In the genomic region with DNA sequence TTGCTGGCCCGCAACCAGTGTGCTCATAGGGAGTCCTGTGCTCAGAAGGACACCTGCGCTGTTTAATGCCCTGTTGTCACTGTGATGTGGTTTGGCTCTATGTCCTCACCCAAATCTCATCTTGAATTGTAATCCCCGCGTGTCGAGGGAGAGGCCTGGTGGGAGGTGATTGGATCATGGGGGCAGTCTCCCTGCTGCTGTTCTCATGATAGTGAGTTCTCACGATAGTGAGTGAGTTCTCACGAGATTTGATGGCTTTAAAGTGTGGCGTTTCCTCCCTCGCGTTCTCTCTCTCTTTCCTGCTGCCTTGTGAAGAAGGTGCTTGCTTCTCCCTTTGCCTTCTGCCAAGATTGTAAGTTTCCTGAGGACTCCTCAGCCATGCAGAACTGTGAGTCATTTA, we compare ENCODE assay signal across 23 cellular contexts.
DNase-seq lines count a peak whose midpoint lies in the region; ATAC-seq, FAIRE-seq and TF ChIP-seq lines count a peak whose summit lies in the region.
"Had no signal": no experiment of that assay in that cellular context is flagged by ENCODE, and none has a peak within 500 bp of the region (broad histone marks: within the 10 kb centered on the region; RNA-seq: fewer than 3 reads in every experiment).

No MANE protein-coding gene starts in this region.

- TF ChIP-seq POLR2A in HCT116 (IDR thresholded peaks at IDR 0.05; ENCODE audit: borderline replicate concordance, extremely low read depth, insufficient read depth, insufficient read length) (no peak), K562 (conservative IDR thresholded peaks at IDR 0.05) (no peak)

- H3K9me2 ChIP-seq in HCT116 (ENCODE audit: insufficient read depth): no peaks in the 10 kb centered on the region

- DNase-seq in DND-41 (peak; percentile 13), HCT116 (ENCODE audit: low read depth, low spot score) (no peak), K562 (ENCODE audit: extremely low read depth in 1 of 4, low spot score in 3 of 4) (peak in 1 of 4 experiments; percentile 20), neural progenitor cell (ENCODE audit: low spot score) (no peak), epidermal melanocyte (ENCODE audit: insufficient read length, low spot score) (no peak), NCI-H69 (lab: John Stamatoyannopoulos, UW) (no peak)
- DNase-seq: 8988T; ACHN; Caco-2; Calu3; CD4-positive, alpha-beta T cell; CD8-positive, alpha-beta T cell; DMS79 treated with DMSO at 0.1 percent for 48 hours; EL; GDM1 had no signal

- in situ Hi-C loops in K562 (cut with MboI): no loop called here

- H3K4me3 ChIP-seq in DND-41 (ENCODE audit: low read depth in 1 of 2, low read length in 2 of 2): no peak overlapping the region
- H3K4me3 ChIP-seq in HCT116 (replicated peaks in 1 of 2; ENCODE audit: low read depth in 1 of 2, low read length in 2 of 2): no peak overlapping the region
- H3K4me3 ChIP-seq in K562: no peak overlapping the region
- H3K4me3 ChIP-seq in neural progenitor cell: no peak overlapping the region
- H3K4me3 ChIP-seq: BLaER1 treated with 17β-estradiol and CSF1 and Interleukin-3, amounts not matched to agents 10 nM and 100 nM; GM12878 had no signal

- H3K9me1 ChIP-seq in K562 (ENCODE audit: control insufficient read depth, insufficient read depth, low read length): no peaks in the 10 kb centered on the region

- H3K9me3 ChIP-seq in DND-41 (ENCODE audit: insufficient read depth, low read length, severe bottlenecking) (peaks cover 2% of the 10 kb centered on the region), HCT116 (ENCODE audit: control insufficient read depth in 1 of 2, insufficient read depth in 1 of 2, low read depth in 1 of 2, low read length in 2 of 2) (0 out of 4 replicates have a peak, but pooled peaks cover 0 to 6% of the 10 kb centered on the region in 2 experiments), K562 (replicated peaks; ENCODE audit: control insufficient read depth, insufficient read depth, low read depth, low read length) (0 out of 2 replicates have a peak, but pooled peaks cover 2% of the 10 kb centered on the region), neural progenitor cell (ENCODE audit: low read depth) (no peaks in the 10 kb centered on the region)

- POLR2A ChIA-PET in HCT116 (lab: Charles Lee): no interaction called here
- POLR2A ChIA-PET in K562 (lab: Yijun Ruan, JAX): no interaction called here

- H3K4me1 ChIP-seq in DND-41 (ENCODE audit: insufficient read depth, low read length) (no peaks in the 10 kb centered on the region), HCT116 (ENCODE audit: control insufficient read depth in 1 of 2, insufficient read depth in 2 of 2, low read length in 2 of 2) (no peaks in the 10 kb centered on the region), K562 (replicated peaks in 1 of 2; ENCODE audit: control insufficient read depth in 2 of 2, insufficient read depth in 2 of 2, low read length in 2 of 2) (no peaks in the 10 kb centered on the region), neural progenitor cell (peaks cover under 1% of the 10 kb centered on the region)
- H3K4me1 ChIP-seq: Caco-2 had no signal

- TF ChIP-seq EP300 in K562 (IDR thresholded peaks at IDR 0.05; ENCODE audit: low read length): no peak

- BruUV-seq in HCT116 (replicated peaks; lab: Mats Ljungman, UMichigan): no TSS peak
- BruUV-seq in K562 (replicated peaks; lab: Mats Ljungman, UMichigan): no TSS peak

- H3F3A ChIP-seq in neural progenitor cell (ENCODE audit: low read depth): no peaks in the 10 kb centered on the region

- H4K20me1 ChIP-seq in DND-41 (ENCODE audit: insufficient read depth, low read length) (no peaks in the 10 kb centered on the region), HCT116 (ENCODE audit: insufficient read depth) (no peaks in the 10 kb centered on the region), K562 (replicated peaks; ENCODE audit: control insufficient read depth, insufficient read depth, low read length) (no peaks in the 10 kb centered on the region), neural progenitor cell (ENCODE audit: low read depth) (no peaks in the 10 kb centered on the region)
- H4K20me1 ChIP-seq: BLaER1 treated with 17β-estradiol and CSF1 and Interleukin-3, amounts not matched to agents 10 nM and 100 nM had no signal

- H3K27ac Mint-ChIP-seq in neural progenitor cell: peak overlapping the region; percentile 53
- H3K27ac Mint-ChIP-seq: CD4-positive, alpha-beta T cell; CD8-positive, alpha-beta T cell had no signal

- H3K9ac ChIP-seq in DND-41 (ENCODE audit: low read depth, low read length) (no peak overlapping the region), HCT116 (ENCODE audit: low read length) (no peak overlapping the region), K562 (ENCODE audit: insufficient read depth in 1 of 2, low read depth in 2 of 2, low read length in 2 of 2) (no peak overlapping the region), neural progenitor cell (no peak overlapping the region)
- H3K9ac ChIP-seq: BLaER1 treated with 17β-estradiol and CSF1 and Interleukin-3, amounts not matched to agents 10 nM and 100 nM had no signal

- RAD21 ChIA-PET in HCT116 (lab: Charles Lee; ENCODE audit: low non-redundant PET in 1 of 2, low total read pairs in 2 of 2, uncharacterized antibody in 2 of 2, unreplicated experiment in 2 of 2): no interaction called here

- no peaks in the 10 kb centered on the region for H3K79me2 ChIP-seq in DND-41 (ENCODE audit: insufficient read depth, low read length)
- H3K79me2 ChIP-seq in HCT116 (ENCODE audit: insufficient read depth, low read length): no peaks in the 10 kb centered on the region
- H3K79me2 ChIP-seq in K562 (ENCODE audit: control insufficient read depth, insufficient read depth, low read length): no peaks in the 10 kb centered on the region
- no peaks in the 10 kb centered on the region for H3K79me2 ChIP-seq in neural progenitor cell (ENCODE audit: low read depth)

- no peaks in the 10 kb centered on the region for H3K36me3 Mint-ChIP-seq in neural progenitor cell
- H3K36me3 Mint-ChIP-seq: CD8-positive, alpha-beta T cell had no signal

- FAIRE-seq in K562 (lab: Jason Lieb, UNC): no peak
- FAIRE-seq: A204.1, D721Med, GM12878, GM12892, GM18507 had no signal

- peak; percentile 22; the same call in 2 of the 3 replicates for ATAC-seq in DND-41 (ENCODE audit: insufficient read depth, low read depth)
- ATAC-seq in HCT116: no peak
- peak; percentile 61; the same call in 2 of the 3 replicates for ATAC-seq in K562
- ATAC-seq in HG02973 (IDR thresholded peaks at IDR 0.05; ENCODE audit: unreplicated experiment): no peak
- ATAC-seq: CD8-positive, alpha-beta T cell; GM12878 had no signal

- H3K4me2 ChIP-seq in DND-41 (ENCODE audit: insufficient read depth, low read length) (no peak overlapping the region), HCT116 (ENCODE audit: low read length) (no peak overlapping the region), K562 (ENCODE audit: insufficient read depth, low read length) (peak overlapping the region; percentile 1; the same call in 1 of the 2 replicates), neural progenitor cell (no peak overlapping the region)
- H3K4me2 ChIP-seq: BLaER1 treated with 17β-estradiol and CSF1 and Interleukin-3, amounts not matched to agents 10 nM and 100 nM had no signal

- H3K27ac ChIP-seq in DND-41 (ENCODE audit: low read length): no peak overlapping the region
- H3K27ac ChIP-seq in HCT116 (ENCODE audit: low read depth, low read length): no peak overlapping the region
- H3K27ac ChIP-seq in K562 (ENCODE audit: extremely low read depth, low read depth, low read length): no peak overlapping the region
- no peak overlapping the region for H3K27ac ChIP-seq in neural progenitor cell
- H3K27ac ChIP-seq: BLaER1 treated with 17β-estradiol and CSF1 and Interleukin-3, amounts not matched to agents 10 nM and 100 nM; C4-2B had no signal

- peaks cover 18% of the 10 kb centered on the region for H3K27me3 Mint-ChIP-seq in neural progenitor cell (ENCODE audit: insufficient read depth, low read depth)
- H3K27me3 Mint-ChIP-seq: CD4-positive, alpha-beta T cell had no signal

- no peak overlapping the region for H3K4me3 Mint-ChIP-seq in neural progenitor cell
- H3K4me3 Mint-ChIP-seq: CD4-positive, alpha-beta T cell; CD8-positive, alpha-beta T cell had no signal

- TF ChIP-seq CTCF in DND-41 (IDR thresholded peaks at IDR 0.05; ENCODE audit: borderline replicate concordance, extremely low read depth, low read length, poor library complexity, severe bottlenecking) (no peak), HCT116 (IDR thresholded peaks at IDR 0.05 in 2 of 3, conservative IDR thresholded peaks at IDR 0.05 in 1 of 3; ENCODE audit: borderline replicate concordance in 1 of 3, insufficient read depth in 1 of 3, low read depth in 2 of 3, low read length in 2 of 3) (no peak), K562 (IDR thresholded peaks at IDR 0.05 in 2 of 3, conservative IDR thresholded peaks at IDR 0.05 in 1 of 3; ENCODE audit: insufficient read depth in 2 of 3, low read depth in 1 of 3, low read length in 3 of 3) (no peak), neural progenitor cell (IDR thresholded peaks at IDR 0.05) (no peak)

- CTCF ChIA-PET in HCT116 (lab: Charles Lee): no interaction called here
- CTCF ChIA-PET in K562 (lab: Yijun Ruan, JAX; ENCODE audit: low intra/inter-chr PET ratio): no interaction called here

- H2AFZ ChIP-seq in DND-41 (ENCODE audit: low read depth, low read length): no peak overlapping the region
- H2AFZ ChIP-seq in HCT116 (ENCODE audit: low read depth, low read length, poor library complexity, severe bottlenecking): no peak overlapping the region
- H2AFZ ChIP-seq in K562 (ENCODE audit: low read depth, low read length): 0 out of 2 replicates have a peak overlapping the region, but pooled peaks have one; percentile 5
- no peak overlapping the region for H2AFZ ChIP-seq in neural progenitor cell (replicated peaks)

- 10% methylated on average over 10 of the region's 10 CpGs for WGBS in K562 (ENCODE audit: insufficient coverage, low coverage, missing lambda C conversion rate)

- H3K9me3 Mint-ChIP-seq in neural progenitor cell: peaks cover 24% of the 10 kb centered on the region
- H3K9me3 Mint-ChIP-seq: CD4-positive, alpha-beta T cell; CD8-positive, alpha-beta T cell had no signal

- no peaks in the 10 kb centered on the region for H3K36me3 ChIP-seq in DND-41 (ENCODE audit: insufficient read depth, low read length)
- no peaks in the 10 kb centered on the region for H3K36me3 ChIP-seq in HCT116 (ENCODE audit: control insufficient read depth in 1 of 2, insufficient read depth in 2 of 2, low read length in 2 of 2)
- H3K36me3 ChIP-seq in K562 (ENCODE audit: control insufficient read depth, insufficient read depth, low read length): no peaks in the 10 kb centered on the region
- H3K36me3 ChIP-seq in neural progenitor cell: no peaks in the 10 kb centered on the region

- no peaks in the 10 kb centered on the region for H3K27me3 ChIP-seq in DND-41 (ENCODE audit: insufficient read depth, low read length, poor library complexity)
- H3K27me3 ChIP-seq in HCT116 (ENCODE audit: insufficient read depth, low read length): no peaks in the 10 kb centered on the region
- peaks cover 37 to 60% of the 10 kb centered on the region in 2 experiments for H3K27me3 ChIP-seq in K562 (ENCODE audit: control insufficient read depth in 2 of 2, insufficient read depth in 2 of 2, low read length in 2 of 2)
- H3K27me3 ChIP-seq in neural progenitor cell: no peaks in the 10 kb centered on the region
- H3K27me3 ChIP-seq: BLaER1 treated with 17β-estradiol and CSF1 and Interleukin-3, amounts not matched to agents 10 nM and 100 nM had no signal

- intact Hi-C loops in HCT116 (cut with micrococcal nuclease) (no loop called here), K562 (cut with micrococcal nuclease) (no loop called here)

- H3K4me1 Mint-ChIP-seq in neural progenitor cell: peaks cover 2% of the 10 kb centered on the region

- TF ChIP-seq RAD21 in HCT116 (IDR thresholded peaks at IDR 0.05; ENCODE audit: low read depth) (no peak), K562 (CRISPR knock-in tag; conservative IDR thresholded peaks at IDR 0.05 in 1 of 2, IDR thresholded peaks at IDR 0.05 in 1 of 2) (no peak)

Comparison
In these comparisons a context has a peak if more than half of its experiments do, and no peak if none do; other contexts are left out.
1. ATAC-seq: peak in DND-41 (single experiment) and K562 (single experiment); none in HCT116 (single experiment) and HG02973 (single experiment).